ENCODE assay signal across 22 cellular contexts in genomic region chr2:150030440-150030839, GRCh38.
"Had no signal": no experiment of that assay in that cellular context is flagged by ENCODE, and none has a peak within 500 bp of the region (broad histone marks: within the 10 kb centered on the region; RNA-seq: fewer than 3 reads in every experiment).

No MANE protein-coding gene starts in this region.

- H3K4me3 ChIP-seq: colonic mucosa, gastrocnemius medialis, neural progenitor cell, prostate gland, right atrium auricular region had no signal

- H3K9me3 ChIP-seq: colonic mucosa, gastrocnemius medialis, prostate gland, right atrium auricular region had no signal

- H3K4me1 Mint-ChIP-seq: activated CD4-positive, alpha-beta T cell treated with anti-CD3 and anti-CD28 coated beads, Interleukin-2, amount 10 ng/mL, durations not matched to agents 24 days and 14 days; activated naive CD4-positive, alpha-beta T cell treated with anti-CD3 and anti-CD28 coated beads, Interleukin-2, amount 10 ng/mL, durations not matched to agents 7 days and 5 days; activated naive CD8-positive, alpha-beta T cell treated with anti-CD3 and anti-CD28 coated beads, Interleukin-2, amount 50 U/mL, for 24 hours; naive thymus-derived CD4-positive, alpha-beta T cell had no signal

- ATAC-seq: activated naive CD8-positive, alpha-beta T cell treated with anti-CD3 and anti-CD28 coated beads, Interleukin-2, amount 50 U/mL, for 24 hours; activated T-cell treated with anti-CD3 and anti-CD28 coated beads, Interleukin-2, amount 50 U/mL, for 4 hours; gastrocnemius medialis; naive thymus-derived CD4-positive, alpha-beta T cell had no signal

- H3K27me3 Mint-ChIP-seq: activated CD4-positive, alpha-beta T cell treated with anti-CD3 and anti-CD28 coated beads, Interleukin-2, amount 10 ng/mL, durations not matched to agents 24 days and 14 days; activated naive CD4-positive, alpha-beta T cell treated with anti-CD3 and anti-CD28 coated beads, Interleukin-2, amount 10 ng/mL, durations not matched to agents 7 days and 5 days; activated naive CD8-positive, alpha-beta T cell treated with anti-CD3 and anti-CD28 coated beads, Interleukin-2, amount 50 U/mL, for 24 hours had no signal

- DNase-seq: activated CD4-positive, alpha-beta T cell treated with anti-CD3 and anti-CD28 coated beads, Interleukin-2, amount 10 ng/mL, durations not matched to agents 24 days and 14 days; activated CD8-positive, alpha-beta memory T cell treated with anti-CD3 and anti-CD28 coated beads, Interleukin-2, amount 50 U/mL, for 4 hours; activated effector memory CD4-positive, alpha-beta T cell treated with Interleukin-2 at 50 U/mL for 16 hours; activated naive CD4-positive, alpha-beta T cell treated with anti-CD3 and anti-CD28 coated beads, Interleukin-2, amount 10 ng/mL, durations not matched to agents 7 days and 5 days; activated naive CD8-positive, alpha-beta T cell treated with anti-CD3 and anti-CD28 coated beads, Interleukin-2, amount 50 U/mL, for 24 hours; activated T-cell treated with anti-CD3 and anti-CD28 coated beads, Interleukin-2, amount 50 U/mL, for 4 hours; aorta; brain microvascular endothelial cell; central memory CD4-positive, alpha-beta T cell; colonic mucosa; erythroblast; gastrocnemius medialis; head of caudate nucleus; kidney glomerular epithelial cell; mesenchymal stem cell; naive thymus-derived CD4-positive, alpha-beta T cell; stimulated activated CD4-positive, alpha-beta T cell treated with anti-CD3 and anti-CD28 coated beads, Interleukin-15, amount 100 ng/mL, for 24 hours; stimulated activated CD4-positive, alpha-beta T cell treated with anti-CD3 and anti-CD28 coated beads, Interleukin-4, amount 100 ng/mL, for 1 hour; T1000 had no signal

- H3K4me3 Mint-ChIP-seq: activated CD4-positive, alpha-beta T cell treated with anti-CD3 and anti-CD28 coated beads, Interleukin-2, amount 10 ng/mL, durations not matched to agents 24 days and 14 days; activated naive CD4-positive, alpha-beta T cell treated with anti-CD3 and anti-CD28 coated beads, Interleukin-2, amount 10 ng/mL, durations not matched to agents 7 days and 5 days; activated naive CD8-positive, alpha-beta T cell treated with anti-CD3 and anti-CD28 coated beads, Interleukin-2, amount 50 U/mL, for 24 hours; activated T-cell treated with anti-CD3 and anti-CD28 coated beads, Interleukin-2, amount 50 U/mL, for 4 hours; naive thymus-derived CD4-positive, alpha-beta T cell; neural progenitor cell had no signal

- H3K9ac ChIP-seq: neural progenitor cell had no signal

- H3K9me3 Mint-ChIP-seq: activated CD4-positive, alpha-beta T cell treated with anti-CD3 and anti-CD28 coated beads, Interleukin-2, amount 10 ng/mL, durations not matched to agents 24 days and 14 days; activated naive CD4-positive, alpha-beta T cell treated with anti-CD3 and anti-CD28 coated beads, Interleukin-2, amount 10 ng/mL, durations not matched to agents 7 days and 5 days; activated naive CD8-positive, alpha-beta T cell treated with anti-CD3 and anti-CD28 coated beads, Interleukin-2, amount 50 U/mL, for 24 hours; activated T-cell treated with anti-CD3 and anti-CD28 coated beads, Interleukin-2, amount 50 U/mL, for 4 hours; neural progenitor cell had no signal

- H3K27me3 ChIP-seq: brain microvascular endothelial cell, colonic mucosa, gastrocnemius medialis, neural progenitor cell, right atrium auricular region had no signal

- H3K27ac Mint-ChIP-seq: activated CD4-positive, alpha-beta T cell treated with anti-CD3 and anti-CD28 coated beads, Interleukin-2, amount 10 ng/mL, durations not matched to agents 24 days and 14 days; activated naive CD4-positive, alpha-beta T cell treated with anti-CD3 and anti-CD28 coated beads, Interleukin-2, amount 10 ng/mL, durations not matched to agents 7 days and 5 days; activated naive CD8-positive, alpha-beta T cell treated with anti-CD3 and anti-CD28 coated beads, Interleukin-2, amount 50 U/mL, for 24 hours; naive thymus-derived CD4-positive, alpha-beta T cell; neural progenitor cell had no signal

- H3K36me3 ChIP-seq: brain microvascular endothelial cell, colonic mucosa, gastrocnemius medialis, neural progenitor cell, prostate gland, right atrium auricular region had no signal

- H3K27ac ChIP-seq: brain microvascular endothelial cell, colonic mucosa, gastrocnemius medialis, neural progenitor cell, prostate gland, right atrium auricular region had no signal

- H3K4me1 ChIP-seq: colonic mucosa, gastrocnemius medialis, prostate gland, right atrium auricular region had no signal
